In genomic region chr2:231037202-231037730, GRCh38 we compare ENCODE assay signal across 9 cellular contexts. TPM values are rescaled to one million over a fixed set of nuclear protein-coding genes. Genes with fewer than 3 reads are reported as not detected.
DNase-seq lines count a peak whose midpoint lies in the region; ATAC-seq and TF ChIP-seq lines count a peak whose summit lies in the region.
"Had no signal": no experiment of that assay in that cellular context is flagged by ENCODE, and none has a peak within 500 bp of the region (broad histone marks: within the 10 kb centered on the region; RNA-seq: fewer than 3 reads in every experiment).

Gene C2orf72 (plus strand): TSS chr2:231037523. CDS start chr2:231037566, 43 bp downstream.

- H3K36me3 ChIP-seq in neuron (ENCODE audit: insufficient read depth, low read length) (no peaks in the 10 kb centered on the region), thyroid gland (no peaks in the 10 kb centered on the region)

- TF ChIP-seq POLR2A in thyroid gland (IDR thresholded peaks at IDR 0.05): no peak

- no peaks in the 10 kb centered on the region for H3K27me3 ChIP-seq in dorsolateral prefrontal cortex
- H3K27me3 ChIP-seq in neuron (ENCODE audit: insufficient read depth, low read length): peaks cover 42% of the 10 kb centered on the region
- H3K27me3 ChIP-seq in thyroid gland: peaks cover 9% of the 10 kb centered on the region

- TF ChIP-seq CTCF in dorsolateral prefrontal cortex (IDR thresholded peaks at IDR 0.05 in 54 of 56, conservative IDR thresholded peaks at IDR 0.05 in 2 of 56; ENCODE audit: low read depth in 1 of 56, partially characterized antibody in 56 of 56) (no peak), thyroid gland (IDR thresholded peaks at IDR 0.05) (no peak)

- H3K27ac ChIP-seq in dorsolateral prefrontal cortex (peak within 1 kb of the TSS in 58 of 59 donors; percentile 75 to 96 (median 91)), thyroid gland (no peak within 1 kb of the TSS)
- H3K27ac ChIP-seq: epithelial cell of prostate had no signal

- no peak within 1 kb of the TSS for H2AFZ ChIP-seq in neuron (ENCODE audit: low read depth, low read length)

- peak within 1 kb of the TSS; percentile 43 to 81 (median 70) for H3K4me3 ChIP-seq in dorsolateral prefrontal cortex
- peak within 1 kb of the TSS; percentile 63 for H3K4me3 ChIP-seq in neuron (ENCODE audit: low read length)
- no peak within 1 kb of the TSS for H3K4me3 ChIP-seq in thyroid gland (replicated peaks in 1 of 3)

- WGBS in thyroid gland, 2 donors: 1 to 3% methylated on average over 17 to 23 of the region's 61 CpGs

- no peak for ATAC-seq in GM21381 (IDR thresholded peaks at IDR 0.05; ENCODE audit: unreplicated experiment)

- H3K9me3 ChIP-seq in neuron (ENCODE audit: low read length) (no peaks in the 10 kb centered on the region), thyroid gland (no peaks in the 10 kb centered on the region)

- intact Hi-C loops in dorsolateral prefrontal cortex (cut with DNase I): loop anchor here (5.0 to 10.0 kb wide), 4 partner anchors 50 to 322 kb away; partner anchors contain the start of genes CAB39 (in 1 of the 2) and ITM2C (in 1 of the 2)
- intact Hi-C loops in thyroid gland (cut with DNase I): no loop called here

- peaks cover 10% of the 10 kb centered on the region for H3K4me1 ChIP-seq in neuron (ENCODE audit: insufficient read depth, low read length)
- H3K4me1 ChIP-seq in thyroid gland: no peaks in the 10 kb centered on the region

- DNase-seq in COLO668 (lab: John Stamatoyannopoulos, UW; ENCODE audit: unreplicated experiment) (peak; percentile 60), HuH-7.5 (ENCODE audit: low spot score) (peak; percentile 75), dorsolateral prefrontal cortex (no peak), epidermal melanocyte (ENCODE audit: insufficient read length, low spot score) (no peak), midbrain (lab: John Stamatoyannopoulos, UW) (no peak), thyroid gland (no peak)

RNA-seq across cellular contexts. Expression of gene C2orf72, which starts in this region (rescaled TPM):
- total RNA-seq in dorsolateral prefrontal cortex: 100 to 1,000 TPM in 9 of 120 experiments, 10 to 100 TPM in 111; 46.0 to 121 (median 74.5) TPM
- under 1 TPM in 1 of 4 donors, not detected in 3; 0.50 TPM for total RNA-seq in thyroid gland

Comparison
In these comparisons a context has a peak if more than half of its experiments do, and no peak if none do; other contexts are left out.
1. RNA of gene C2orf72 (total RNA-seq): 46.0 to 121 TPM in dorsolateral prefrontal cortex; 0.50 TPM in thyroid gland; every median in the first group is over 10 times any median in the second.
2. DNase-seq: peak in COLO668 (single experiment) and HuH-7.5 (single experiment); none in dorsolateral prefrontal cortex (0 of 10), epidermal melanocyte (single experiment), midbrain (single experiment) and thyroid gland (0 of 2).
3. H3K27ac ChIP-seq: peak in dorsolateral prefrontal cortex (58 of 59); none in thyroid gland (0 of 3).
4. H3K4me3 ChIP-seq: peak in dorsolateral prefrontal cortex (59 of 59) and neuron (single experiment); none in thyroid gland (0 of 3).